Comparison of ENCODE assay signal across 15 cellular contexts in genomic region chr3:119380697-119381096, GRCh38.
DNase-seq lines count a peak whose midpoint lies in the region; ATAC-seq, FAIRE-seq and TF ChIP-seq lines count a peak whose summit lies in the region.
"Had no signal": no experiment of that assay in that cellular context is flagged by ENCODE, and none has a peak within 500 bp of the region (broad histone marks: within the 10 kb centered on the region; RNA-seq: fewer than 3 reads in every experiment).

No MANE protein-coding gene starts in this region.

- H3K4me1 ChIP-seq in A673 (ENCODE audit: insufficient read depth, low read length, poor library complexity, severe bottlenecking): no peaks in the 10 kb centered on the region
- H3K4me1 ChIP-seq: vagina had no signal

- no peak overlapping the region for H3K4me3 ChIP-seq in A673 (ENCODE audit: low read depth, low read length, poor library complexity, severe bottlenecking)
- H3K4me3 ChIP-seq in epithelial cell of esophagus (ENCODE audit: low read length): no peak overlapping the region
- H3K4me3 ChIP-seq: vagina had no signal

- DNase-seq in A673 (ENCODE audit: low spot score) (peak; percentile 17), GM12892 (ENCODE audit: insufficient read length) (no peak), NCI-H2196 treated with DMSO at 0.1 percent for 48 hours (lab: John Stamatoyannopoulos, UW; ENCODE audit: unreplicated experiment) (peak; percentile 16), epithelial cell of esophagus (ENCODE audit: low read depth) (peak; percentile 11), GM12891 (ENCODE audit: insufficient read length, low spot score) (no peak)
- DNase-seq in stimulated activated CD4-positive, alpha-beta T cell treated with anti-CD3 and anti-CD28 coated beads, Interleukin-2, amount 100 ng/mL, for 24 hours: no peak
- no peak for DNase-seq in activated CD8-positive, alpha-beta memory T cell treated with anti-CD3 and anti-CD28 coated beads, Interleukin-2, amount 50 U/mL, for 4 hours
- DNase-seq: activated T-cell treated with anti-CD3 and anti-CD28 coated beads, Interleukin-2, amount 50 U/mL, for 4 hours; CD4-positive, CD25-positive, alpha-beta regulatory T cell; glutamatergic neuron; KBM-7; mammary epithelial cell; retina had no signal

- FAIRE-seq in GM12892 (lab: Jason Lieb, UNC): peak; percentile 44
- no peak for FAIRE-seq in GM12891 (lab: Jason Lieb, UNC)

- POLR2A ChIA-PET in A673 (lab: Charles Lee; ENCODE audit: low non-redundant PET): no interaction called here

- no TSS peak for BruUV-seq in A673 (replicated peaks; lab: Mats Ljungman, UMichigan)

- CTCF ChIA-PET in A673 (lab: Charles Lee): no interaction called here

- no peaks in the 10 kb centered on the region for H3K27me3 ChIP-seq in A673 (replicated peaks; ENCODE audit: insufficient read depth, low read depth, low read length, poor library complexity)
- H3K27me3 ChIP-seq: vagina had no signal

- no peak for ATAC-seq in GM19023 (IDR thresholded peaks at IDR 0.05; ENCODE audit: unreplicated experiment)
- ATAC-seq: activated T-cell treated with anti-CD3 and anti-CD28 coated beads, Interleukin-2, amount 50 U/mL, for 4 hours had no signal

- TF ChIP-seq CTCF in A673 (conservative IDR thresholded peaks at IDR 0.05; ENCODE audit: low read depth, low read length) (no peak), epithelial cell of esophagus (IDR thresholded peaks at IDR 0.05; ENCODE audit: insufficient read depth, low read depth, low read length, missing control alignments) (peak; percentile 29)

- intact Hi-C loops in A673 (cut with micrococcal nuclease; ENCODE audit: unreplicated experiment): loop anchor here (10.0 kb wide), 1 partner anchor 236 kb away; the partner anchor contains the start of gene TEX55

- no peak overlapping the region for H3K27ac ChIP-seq in A673 (ENCODE audit: low read depth, low read length, poor library complexity, severe bottlenecking)
- H3K27ac ChIP-seq: vagina had no signal

- peaks cover 3% of the 10 kb centered on the region for H3K36me3 ChIP-seq in A673 (ENCODE audit: insufficient read depth, low read length, poor library complexity, severe bottlenecking)

- TF ChIP-seq POLR2A in GM12892 (IDR thresholded peaks at IDR 0.05; ENCODE audit: low read depth, low read length) (no peak), GM12891 (IDR thresholded peaks at IDR 0.05; ENCODE audit: low read depth, low read length) (no peak)

- no peaks in the 10 kb centered on the region for H3K9me3 ChIP-seq in A673 (ENCODE audit: low read depth, low read length, poor library complexity, severe bottlenecking)
- H3K9me3 ChIP-seq: vagina had no signal

TF ChIP-seq in GM12891, 5 proteins besides CTCF, POLR2A, EP300 and RAD21:
- TF ChIP-seq TAF1 (IDR thresholded peaks at IDR 0.05; ENCODE audit: low read depth, low read length) (no peak), POLR2AphosphoS5 (IDR thresholded peaks at IDR 0.05; ENCODE audit: low read depth, low read length) (no peak), POU2F2 (IDR thresholded peaks at IDR 0.05; ENCODE audit: low read depth, low read length) (no peak), SPI1 (IDR thresholded peaks at IDR 0.05; ENCODE audit: low read depth, low read length) (no peak), PAX5 (IDR thresholded peaks at IDR 0.05; ENCODE audit: insufficient read depth, low read length, severe bottlenecking) (no peak)

Comparison
In these comparisons a context has a peak if more than half of its experiments do, and no peak if none do; other contexts are left out.
1. DNase-seq: peak in A673 (single experiment), NCI-H2196 treated with DMSO at 0.1 percent for 48 hours (single experiment) and epithelial cell of esophagus (single experiment); none in GM12892 (single experiment), GM12891 (single experiment), stimulated activated CD4-positive, alpha-beta T cell treated with anti-CD3 and anti-CD28 coated beads, Interleukin-2, amount 100 ng/mL, for 24 hours (0 of 2) and activated CD8-positive, alpha-beta memory T cell treated with anti-CD3 and anti-CD28 coated beads, Interleukin-2, amount 50 U/mL, for 4 hours (single experiment).